Comparison of ENCODE assay signal across 1 cellular context in the genomic region with DNA sequence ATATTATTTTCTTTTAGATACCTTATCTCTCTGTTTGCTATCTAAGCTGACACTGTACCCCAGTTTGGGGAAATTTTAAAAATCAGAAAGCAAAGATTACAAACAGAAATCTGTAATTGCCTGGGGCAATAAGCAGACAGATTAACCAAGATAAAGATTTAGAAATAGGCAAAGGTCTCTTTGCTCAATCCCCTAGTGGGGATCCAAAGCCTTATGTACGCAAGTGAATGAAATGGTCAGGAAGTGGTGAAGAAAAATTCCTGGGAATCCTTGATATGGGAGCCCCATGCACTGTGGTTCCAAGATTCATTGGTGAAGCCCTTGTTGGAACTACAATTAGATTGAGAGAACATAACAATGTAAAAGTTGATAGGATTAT.
TF ChIP-seq lines count a peak whose summit lies in the region.

No MANE protein-coding gene starts in this region.

TF ChIP-seq in WTC11, 78 proteins besides CTCF, POLR2A, EP300 and RAD21 (continued from another document):
- TF ChIP-seq, protein P1, sequence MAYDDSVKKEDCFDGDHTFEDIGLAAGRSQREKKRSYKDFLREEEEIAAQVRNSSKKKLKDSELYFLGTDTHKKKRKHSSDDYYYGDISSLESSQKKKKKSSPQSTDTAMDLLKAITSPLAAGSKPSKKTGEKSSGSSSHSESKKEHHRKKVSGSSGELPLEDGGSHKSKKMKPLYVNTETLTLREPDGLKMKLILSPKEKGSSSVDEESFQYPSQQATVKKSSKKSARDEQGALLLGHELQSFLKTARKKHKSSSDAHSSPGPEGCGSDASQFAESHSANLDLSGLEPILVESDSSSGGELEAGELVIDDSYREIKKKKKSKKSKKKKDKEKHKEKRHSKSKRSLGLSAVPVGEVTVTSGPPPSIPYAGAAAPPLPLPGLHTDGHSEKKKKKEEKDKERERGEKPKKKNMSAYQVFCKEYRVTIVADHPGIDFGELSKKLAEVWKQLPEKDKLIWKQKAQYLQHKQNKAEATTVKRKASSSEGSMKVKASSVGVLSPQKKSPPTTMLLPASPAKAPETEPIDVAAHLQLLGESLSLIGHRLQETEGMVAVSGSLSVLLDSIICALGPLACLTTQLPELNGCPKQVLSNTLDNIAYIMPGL (CRISPR knock-in tag; IDR thresholded peaks at IDR 0.05): no peak
- TF ChIP-seq, protein P2, sequence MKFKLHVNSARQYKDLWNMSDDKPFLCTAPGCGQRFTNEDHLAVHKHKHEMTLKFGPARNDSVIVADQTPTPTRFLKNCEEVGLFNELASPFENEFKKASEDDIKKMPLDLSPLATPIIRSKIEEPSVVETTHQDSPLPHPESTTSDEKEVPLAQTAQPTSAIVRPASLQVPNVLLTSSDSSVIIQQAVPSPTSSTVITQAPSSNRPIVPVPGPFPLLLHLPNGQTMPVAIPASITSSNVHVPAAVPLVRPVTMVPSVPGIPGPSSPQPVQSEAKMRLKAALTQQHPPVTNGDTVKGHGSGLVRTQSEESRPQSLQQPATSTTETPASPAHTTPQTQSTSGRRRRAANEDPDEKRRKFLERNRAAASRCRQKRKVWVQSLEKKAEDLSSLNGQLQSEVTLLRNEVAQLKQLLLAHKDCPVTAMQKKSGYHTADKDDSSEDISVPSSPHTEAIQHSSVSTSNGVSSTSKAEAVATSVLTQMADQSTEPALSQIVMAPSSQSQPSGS (CRISPR knock-in tag; IDR thresholded peaks at IDR 0.05; ENCODE audit: borderline replicate concordance, low read depth): no peak
- TF ChIP-seq RORB (CRISPR knock-in tag; IDR thresholded peaks at IDR 0.05) (no peak), NR3C1 (CRISPR knock-in tag; conservative IDR thresholded peaks at IDR 0.05; ENCODE audit: low read depth) (no peak), FOXP1 (CRISPR knock-in tag; IDR thresholded peaks at IDR 0.05; ENCODE audit: borderline replicate concordance) (no peak), JUN (CRISPR knock-in tag; IDR thresholded peaks at IDR 0.05) (no peak)
- TF ChIP-seq, protein P3, sequence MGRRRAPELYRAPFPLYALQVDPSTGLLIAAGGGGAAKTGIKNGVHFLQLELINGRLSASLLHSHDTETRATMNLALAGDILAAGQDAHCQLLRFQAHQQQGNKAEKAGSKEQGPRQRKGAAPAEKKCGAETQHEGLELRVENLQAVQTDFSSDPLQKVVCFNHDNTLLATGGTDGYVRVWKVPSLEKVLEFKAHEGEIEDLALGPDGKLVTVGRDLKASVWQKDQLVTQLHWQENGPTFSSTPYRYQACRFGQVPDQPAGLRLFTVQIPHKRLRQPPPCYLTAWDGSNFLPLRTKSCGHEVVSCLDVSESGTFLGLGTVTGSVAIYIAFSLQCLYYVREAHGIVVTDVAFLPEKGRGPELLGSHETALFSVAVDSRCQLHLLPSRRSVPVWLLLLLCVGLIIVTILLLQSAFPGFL (CRISPR knock-in tag; IDR thresholded peaks at IDR 0.05; ENCODE audit: borderline replicate concordance): no peak
- TF ChIP-seq, protein P4, sequence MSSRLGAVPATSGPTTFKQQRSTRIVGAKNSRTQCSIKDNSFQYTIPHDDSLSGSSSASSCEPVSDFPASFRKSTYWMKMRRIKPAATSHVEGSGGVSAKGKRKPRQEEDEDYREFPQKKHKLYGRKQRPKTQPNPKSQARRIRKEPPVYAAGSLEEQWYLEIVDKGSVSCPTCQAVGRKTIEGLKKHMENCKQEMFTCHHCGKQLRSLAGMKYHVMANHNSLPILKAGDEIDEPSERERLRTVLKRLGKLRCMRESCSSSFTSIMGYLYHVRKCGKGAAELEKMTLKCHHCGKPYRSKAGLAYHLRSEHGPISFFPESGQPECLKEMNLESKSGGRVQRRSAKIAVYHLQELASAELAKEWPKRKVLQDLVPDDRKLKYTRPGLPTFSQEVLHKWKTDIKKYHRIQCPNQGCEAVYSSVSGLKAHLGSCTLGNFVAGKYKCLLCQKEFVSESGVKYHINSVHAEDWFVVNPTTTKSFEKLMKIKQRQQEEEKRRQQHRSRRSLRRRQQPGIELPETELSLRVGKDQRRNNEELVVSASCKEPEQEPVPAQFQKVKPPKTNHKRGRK (CRISPR knock-in tag; IDR thresholded peaks at IDR 0.05; ENCODE audit: borderline replicate concordance): no peak
